ENCODE assay signal across 1 cellular context in genomic region chr14:74902941-74903705, GRCh38.
TF ChIP-seq lines count a peak whose summit lies in the region.

No MANE protein-coding gene starts in this region.

TF ChIP-seq in HCT116, 20 proteins besides CTCF, POLR2A, EP300 and RAD21:
- TF ChIP-seq SIN3A (IDR thresholded peaks at IDR 0.05; ENCODE audit: low read depth) (no peak), YY1 (IDR thresholded peaks at IDR 0.05; ENCODE audit: extremely low read depth, insufficient replicate concordance, low read depth, low read length) (no peak)
